In the genomic region with DNA sequence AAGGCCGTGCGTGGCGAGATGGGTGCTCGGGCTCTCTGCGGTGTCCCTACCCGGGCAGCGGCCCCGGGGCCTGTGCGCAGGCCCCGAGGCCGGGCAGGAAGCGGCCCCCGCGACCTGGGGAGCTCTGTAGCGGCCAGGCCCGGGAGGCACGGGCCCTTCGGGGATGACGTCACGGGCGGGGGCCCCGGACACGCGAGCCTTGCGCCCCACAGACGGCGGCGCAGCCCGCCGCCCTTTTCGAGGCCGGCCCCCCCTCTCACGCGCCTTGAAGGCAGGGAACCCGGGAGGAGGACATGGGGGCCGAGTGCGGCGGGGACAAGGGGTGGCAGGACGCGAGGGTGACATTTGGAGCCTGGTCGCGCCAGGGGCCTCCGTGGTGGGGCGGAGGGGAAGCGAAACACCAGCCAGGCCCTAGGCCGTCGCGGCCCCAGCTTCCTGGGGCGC, we compare ENCODE assay signal across 8 cellular contexts. TPM values are rescaled to one million over a fixed set of nuclear protein-coding genes. Genes with fewer than 3 reads are reported as not detected.
DNase-seq lines count a peak whose midpoint lies in the region; TF ChIP-seq lines count a peak whose summit lies in the region.

No MANE protein-coding gene starts in this region.

- H3K36me3 ChIP-seq in OCI-LY3 (replicated peaks; ENCODE audit: low read depth, low read length) = no peaks in the 10 kb centered on the region
- no peaks in the 10 kb centered on the region for H3K36me3 ChIP-seq in osteoblast (ENCODE audit: insufficient read depth, low read length)

- H4K20me1 ChIP-seq in OCI-LY3 (ENCODE audit: insufficient read depth, low read length) (no peaks in the 10 kb centered on the region), osteoblast (ENCODE audit: insufficient read depth, low read length) (peaks cover 22% of the 10 kb centered on the region)

- H3K4me2 ChIP-seq in OCI-LY3 (ENCODE audit: low read length) (peak overlapping the region; percentile 53), osteoblast (ENCODE audit: insufficient read depth, low read length) (peak overlapping the region; percentile 74)

- H3K9ac ChIP-seq in OCI-LY3 (ENCODE audit: low read length) = peak overlapping the region; percentile 78

- H3K9me3 ChIP-seq in OCI-LY3 (ENCODE audit: insufficient read depth, low read length) = no peaks in the 10 kb centered on the region
- H3K9me3 ChIP-seq in osteoblast (ENCODE audit: low read depth, low read length) = no peaks in the 10 kb centered on the region

- H3K27ac ChIP-seq in OCI-LY3 (ENCODE audit: low read length) (peak overlapping the region; percentile 69), osteoblast (ENCODE audit: low read depth, low read length) (peak overlapping the region; percentile 96)

- no peak for TF ChIP-seq CTCF in GM10266 (IDR thresholded peaks at IDR 0.05; ENCODE audit: control insufficient read depth, insufficient read depth, low read depth, missing control alignments)
- no peak for TF ChIP-seq CTCF in OCI-LY3 (IDR thresholded peaks at IDR 0.05; ENCODE audit: low read depth, low read length)
- TF ChIP-seq CTCF in osteoblast (IDR thresholded peaks at IDR 0.05; ENCODE audit: extremely low read depth, low read depth, low read length) = no peak

- no peak overlapping the region for H2AFZ ChIP-seq in OCI-LY3 (ENCODE audit: low read depth, low read length)
- peak overlapping the region; percentile 39 for H2AFZ ChIP-seq in osteoblast (ENCODE audit: low read length)

- DNase-seq in GM10266 (ENCODE audit: extremely low spot score) = peak; percentile 87
- peak; percentile 51 for DNase-seq in HCEC 1CT
- peak; percentile 42 for DNase-seq in activated gamma-delta T cell treated with Interleukin-2 at 50 U/mL for 16 hours
- DNase-seq in globus pallidus (ENCODE audit: low spot score) = peak; percentile 47
- DNase-seq in osteoblast (ENCODE audit: insufficient read length, low spot score, missing footprints) = peak; percentile 93
- DNase-seq in dedifferentiated amniotic fluid mesenchymal stem cell (ENCODE audit: extremely low spot score) = no peak
- no peak for DNase-seq in NCI-H187 (lab: John Stamatoyannopoulos, UW)

- no peaks in the 10 kb centered on the region for H3K27me3 ChIP-seq in OCI-LY3 (ENCODE audit: low read depth, low read length)
- H3K27me3 ChIP-seq in osteoblast (ENCODE audit: insufficient read depth, low read length) = peaks cover 5% of the 10 kb centered on the region

- H3K4me3 ChIP-seq in OCI-LY3 (ENCODE audit: low read length) (peak overlapping the region; percentile 84), osteoblast (ENCODE audit: insufficient read depth, low read length) (peak overlapping the region; percentile 82)

- H3K79me2 ChIP-seq in OCI-LY3 (ENCODE audit: low read length) (peaks cover 49% of the 10 kb centered on the region), osteoblast (ENCODE audit: insufficient read depth, low read length) (peaks cover 48% of the 10 kb centered on the region)

- peaks cover 4% of the 10 kb centered on the region; the same call in 1 of the 2 replicates for H3K4me1 ChIP-seq in OCI-LY3 (ENCODE audit: low read length)
- peaks cover 26% of the 10 kb centered on the region for H3K4me1 ChIP-seq in osteoblast (ENCODE audit: insufficient read depth, low read length)

RNA-seq across cellular contexts. Expression of gene RAI1, which starts 1.1 kb away (rescaled TPM):
- total RNA-seq in osteoblast = 14.4 and 15.6 TPM in 2 replicates

Comparison
In these comparisons a context has a peak if more than half of its experiments do, and no peak if none do; other contexts are left out.
1. DNase-seq: peak in GM10266 (single experiment), HCEC 1CT (single experiment), activated gamma-delta T cell treated with Interleukin-2 at 50 U/mL for 16 hours (single experiment), globus pallidus (single experiment) and osteoblast (single experiment); none in dedifferentiated amniotic fluid mesenchymal stem cell (single experiment) and NCI-H187 (0 of 2).